ENCODE assay signal across 17 cellular contexts in genomic region chr7:115136796-115137443, GRCh38.
A peak's percentile ranks its signal among the peaks of the same experiment; 100 is the strongest.
DNase-seq lines count a peak whose midpoint lies in the region; ATAC-seq, FAIRE-seq and TF ChIP-seq lines count a peak whose summit lies in the region.
"Had no signal": no experiment of that assay in that cellular context is flagged by ENCODE, and none has a peak within 500 bp of the region (broad histone marks: within the 10 kb centered on the region; RNA-seq: fewer than 3 reads in every experiment).

No MANE protein-coding gene starts in this region.

- peaks cover 8% of the 10 kb centered on the region for H3K4me1 ChIP-seq in HEK293 (ENCODE audit: control insufficient read depth, insufficient read depth, low read length)
- peaks cover 6% of the 10 kb centered on the region for H3K4me1 ChIP-seq in upper lobe of right lung

- no peak for FAIRE-seq in bronchial epithelial cell (lab: Jason Lieb, UNC)

- intact Hi-C loops in upper lobe of right lung (cut with DNase I), result no loop called here

- H3K9me3 ChIP-seq in HEK293 (ENCODE audit: control insufficient read depth, insufficient read depth, low read depth, low read length) (no peaks in the 10 kb centered on the region), upper lobe of right lung (no peaks in the 10 kb centered on the region)

- peaks cover 46% of the 10 kb centered on the region for H3K4me1 Mint-ChIP-seq in activated naive CD4-positive, alpha-beta T cell treated with anti-CD3 and anti-CD28 coated beads, Interleukin-2, amount 10 ng/mL, durations not matched to agents 7 days and 5 days
- H3K4me1 Mint-ChIP-seq in HFFc6 (ENCODE audit: low read depth), result no peaks in the 10 kb centered on the region

- no peaks in the 10 kb centered on the region for H3K27me3 Mint-ChIP-seq in activated naive CD4-positive, alpha-beta T cell treated with anti-CD3 and anti-CD28 coated beads, Interleukin-2, amount 10 ng/mL, durations not matched to agents 7 days and 5 days
- H3K27me3 Mint-ChIP-seq in HFFc6 (ENCODE audit: insufficient read depth), result no peaks in the 10 kb centered on the region

- no peak overlapping the region for H3K4me3 Mint-ChIP-seq in activated naive CD4-positive, alpha-beta T cell treated with anti-CD3 and anti-CD28 coated beads, Interleukin-2, amount 10 ng/mL, durations not matched to agents 7 days and 5 days
- H3K4me3 Mint-ChIP-seq in HFFc6, result no peak overlapping the region

- no peak for DNase-seq in activated naive CD4-positive, alpha-beta T cell treated with anti-CD3 and anti-CD28 coated beads, Interleukin-2, amount 10 ng/mL, durations not matched to agents 7 days and 5 days
- no peak for DNase-seq in activated naive CD4-positive, alpha-beta T cell treated with Interleukin-2 at 50 U/mL for 16 hours
- DNase-seq in bronchial epithelial cell (ENCODE audit: low read depth) (peak; percentile 35), upper lobe of right lung (no peak), pons (ENCODE audit: low spot score) (no peak), HFFc6 (no peak)
- DNase-seq: COR-L47, DMS79, NCI-H1092, NCI-H1436 treated with DMSO at 0.1 percent for 48 hours, NCI-H2029, NCI-H2227 treated with DMSO at 0.1 percent for 48 hours, NCI-H510A, NCI-H748 treated with DMSO at 0.1 percent for 48 hours had no signal

- H3K27ac ChIP-seq in HEK293 (ENCODE audit: extremely low read depth, low read depth, low read length), result no peak overlapping the region
- peak overlapping the region; percentile 13 for H3K27ac ChIP-seq in upper lobe of right lung

- CTCF ChIA-PET in activated naive CD4-positive, alpha-beta T cell treated with anti-CD3 and anti-CD28 coated beads, Interleukin-2, amount 10 ng/mL, durations not matched to agents 7 days and 5 days (lab: Charles Lee), result no interaction called here
- CTCF ChIA-PET in HEK293 (lab: Yijun Ruan, JAX), result no interaction called here

- POLR2A ChIA-PET in HEK293 (lab: Yijun Ruan, JAX), result no interaction called here

- H3K27me3 ChIP-seq in bronchial epithelial cell (ENCODE audit: control insufficient read depth, insufficient read depth, low read length) (no peaks in the 10 kb centered on the region), upper lobe of right lung (no peaks in the 10 kb centered on the region)

- no peak overlapping the region for H3K4me3 ChIP-seq in HEK293 (ENCODE audit: low read depth, low read length)
- H3K4me3 ChIP-seq in bronchial epithelial cell (ENCODE audit: low read depth, low read length), result no peak overlapping the region
- H3K4me3 ChIP-seq in upper lobe of right lung, result no peak overlapping the region

- H3K36me3 ChIP-seq in HEK293 (ENCODE audit: control insufficient read depth in 2 of 2, insufficient read depth in 1 of 2, low read length in 2 of 2) (no peaks in the 10 kb centered on the region), bronchial epithelial cell (ENCODE audit: control insufficient read depth, insufficient read depth, low read length) (no peaks in the 10 kb centered on the region), upper lobe of right lung (no peaks in the 10 kb centered on the region)

- peaks cover 19% of the 10 kb centered on the region for H3K9me3 Mint-ChIP-seq in activated naive CD4-positive, alpha-beta T cell treated with anti-CD3 and anti-CD28 coated beads, Interleukin-2, amount 10 ng/mL, durations not matched to agents 7 days and 5 days
- H3K9me3 Mint-ChIP-seq in HFFc6, result no peaks in the 10 kb centered on the region

- H3K27ac Mint-ChIP-seq in activated naive CD4-positive, alpha-beta T cell treated with anti-CD3 and anti-CD28 coated beads, Interleukin-2, amount 10 ng/mL, durations not matched to agents 7 days and 5 days, result peak overlapping the region; percentile 16
- H3K27ac Mint-ChIP-seq in HFFc6, result no peak overlapping the region

- no peak for TF ChIP-seq CTCF in HEK293 (tag by site-specific recombination; IDR thresholded peaks at IDR 0.05)
- TF ChIP-seq CTCF in bronchial epithelial cell (IDR thresholded peaks at IDR 0.05; ENCODE audit: insufficient read depth, low read length, severe bottlenecking), result no peak
- no peak for TF ChIP-seq CTCF in upper lobe of right lung (IDR thresholded peaks at IDR 0.05)
- TF ChIP-seq CTCF in HFFc6 (IDR thresholded peaks at IDR 0.05), result no peak

- no peak for ATAC-seq in upper lobe of right lung
- ATAC-seq: Panc1, SK-N-SH treated with all-trans-retinoic acid at 6 μM for 48 hours had no signal

- H3K36me3 Mint-ChIP-seq in activated naive CD4-positive, alpha-beta T cell treated with anti-CD3 and anti-CD28 coated beads, Interleukin-2, amount 10 ng/mL, durations not matched to agents 7 days and 5 days, result peaks cover 26% of the 10 kb centered on the region
- no peaks in the 10 kb centered on the region for H3K36me3 Mint-ChIP-seq in HFFc6 (ENCODE audit: low read depth)

TF ChIP-seq in HEK293, 187 proteins besides CTCF, POLR2A, EP300 and RAD21:
- TF ChIP-seq ZNF366 (tag by site-specific recombination; conservative IDR thresholded peaks at IDR 0.05) (0 out of 2 replicates have a peak, but pooled peaks have one; percentile 4), SP3 (tag by site-specific recombination; IDR thresholded peaks at IDR 0.05) (no peak)
